8 cellular contexts compared by ENCODE assay signal in genomic region chr2:95062716-95063400, GRCh38. TPM values are rescaled to one million over a fixed set of nuclear protein-coding genes. Genes with fewer than 3 reads are reported as not detected.
DNase-seq lines count a peak whose midpoint lies in the region; ATAC-seq and TF ChIP-seq lines count a peak whose summit lies in the region.

No MANE protein-coding gene starts in this region.

- no peaks in the 10 kb centered on the region for H3K27me3 Mint-ChIP-seq in CD4-positive, alpha-beta T cell

- WGBS in adrenal gland, 4 donors = 49 to 57% (median 53%) methylated on average over 7 of the region's 7 CpGs

- H3K4me3 Mint-ChIP-seq in CD4-positive, alpha-beta T cell = peak overlapping the region; percentile 56

- no peak overlapping the region for H3K4me3 ChIP-seq in adrenal gland

- peak overlapping the region; percentile 80 for H3K27ac Mint-ChIP-seq in CD4-positive, alpha-beta T cell

- no peaks in the 10 kb centered on the region for H3K27me3 ChIP-seq in CD4-positive, alpha-beta T cell (ENCODE audit: control insufficient read depth, insufficient read depth, low read length)
- H3K27me3 ChIP-seq in adrenal gland = peaks cover 4% of the 10 kb centered on the region

- H3K9me3 Mint-ChIP-seq in CD4-positive, alpha-beta T cell = no peaks in the 10 kb centered on the region

- POLR2A ChIA-PET in CD4-positive, alpha-beta T cell (lab: Charles Lee) = interaction anchor here (0.6 to 17.1 kb wide), 8 partner anchors 10 to 124 kb away, joined by 3 to 295 read pairs (median 15); partner anchors contain the start of gene MAL

- TF ChIP-seq POLR2A in adrenal gland (IDR thresholded peaks at IDR 0.05) = no peak

- no peak overlapping the region for H3K27ac ChIP-seq in CD4-positive, alpha-beta T cell (ENCODE audit: low read depth, low read length)
- no peak overlapping the region for H3K27ac ChIP-seq in adrenal gland

- intact Hi-C loops in CD4-positive, alpha-beta T cell (cut with DNase I, micrococcal nuclease) = no loop called here
- intact Hi-C loops in adrenal gland (cut with DNase I) = no loop called here

- no peaks in the 10 kb centered on the region for H3K9me3 ChIP-seq in CD4-positive, alpha-beta T cell (ENCODE audit: control insufficient read depth, low read length)
- H3K9me3 ChIP-seq in adrenal gland (replicated peaks in 1 of 3) = no peaks in the 10 kb centered on the region

- H3K4me1 ChIP-seq in adrenal gland (replicated peaks in 1 of 2) = no peaks in the 10 kb centered on the region

- H3K36me3 Mint-ChIP-seq in CD4-positive, alpha-beta T cell (ENCODE audit: low read depth) = no peaks in the 10 kb centered on the region

- H3K4me1 Mint-ChIP-seq in CD4-positive, alpha-beta T cell (ENCODE audit: low read depth) = peaks cover 38% of the 10 kb centered on the region

- peak; percentile 47 for ATAC-seq in CD4-positive, alpha-beta T cell (ENCODE audit: poor library complexity)
- peak; percentile 90 for ATAC-seq in GM18868 (IDR thresholded peaks at IDR 0.05; ENCODE audit: unreplicated experiment)
- ATAC-seq in HG03103 (IDR thresholded peaks at IDR 0.05; ENCODE audit: low read depth, unreplicated experiment) = peak; percentile 72

- peak in 1 of 10 experiments; percentile 23 for DNase-seq in CD4-positive, alpha-beta T cell
- DNase-seq in activated naive CD4-positive, alpha-beta T cell treated with anti-CD3 and anti-CD28 coated beads, Interleukin-2, amount 50 U/mL, for 16 hours = peak; percentile 6
- DNase-seq in glomerular visceral epithelial cell (ENCODE audit: extremely low spot score) = no peak
- no peak for DNase-seq in NAMALWA (ENCODE audit: low spot score)
- no peak for DNase-seq in T1000 (lab: John Stamatoyannopoulos, UW)
- no peak for DNase-seq in adrenal gland

- TF ChIP-seq CTCF in CD4-positive, alpha-beta T cell (IDR thresholded peaks at IDR 0.05) = no peak
- TF ChIP-seq CTCF in adrenal gland (IDR thresholded peaks at IDR 0.05) = no peak

- CTCF ChIA-PET in CD4-positive, alpha-beta T cell (lab: Charles Lee) = interaction anchor here (1.1 to 4.0 kb wide), 7 partner anchors 9 to 40 kb away, joined by 3 to 26 read pairs (median 4); no protein-coding TSS in a partner anchor

- H3K36me3 ChIP-seq in adrenal gland (replicated peaks in 1 of 2) = no peaks in the 10 kb centered on the region

RNA-seq across cellular contexts. Expression of gene MAL, which starts 37.4 kb away (rescaled TPM):
- 100 to 1,000 TPM; 101 to 102 TPM for total RNA-seq in CD4-positive, alpha-beta T cell
- total RNA-seq in adrenal gland = under 1 TPM in 4 of 8 donors, not detected in 4; 0.32 to 0.69 (median 0.55) TPM
- 1 to 10 TPM; 1.1 to 4.5 (median 1.2) TPM for polyA plus RNA-seq in adrenal gland

RNA-seq across cellular contexts. Expression of gene MRPS5, which starts 58.8 kb away (rescaled TPM):
- total RNA-seq in CD4-positive, alpha-beta T cell = 10 to 100 TPM; 15.3 to 16.3 TPM
- 10 to 100 TPM; 41.0 to 64.3 (median 48.4) TPM for total RNA-seq in adrenal gland
- polyA plus RNA-seq in adrenal gland = 10 to 100 TPM; 72.0 to 96.7 (median 93.4) TPM

Comparison
In these comparisons a context has a peak if more than half of its experiments do, and no peak if none do; other contexts are left out.
1. RNA of gene MAL, which starts 37.4 kb away (total RNA-seq): 101 to 102 TPM in CD4-positive, alpha-beta T cell; 0.32 to 0.69 TPM in adrenal gland; every median in the first group is over 10 times any median in the second.
2. Peak in every context shown above with its lines, with median percentiles within 50 percentile points of each other: ATAC-seq.